Comparison of ENCODE assay signal across 11 cellular contexts in genomic region chr2:118539290-118539689, GRCh38.
A peak's percentile ranks its signal among the peaks of the same experiment; 100 is the strongest.
DNase-seq lines count a peak whose midpoint lies in the region; ATAC-seq, FAIRE-seq and TF ChIP-seq lines count a peak whose summit lies in the region.
"Had no signal": no experiment of that assay in that cellular context is flagged by ENCODE, and none has a peak within 500 bp of the region (broad histone marks: within the 10 kb centered on the region; RNA-seq: fewer than 3 reads in every experiment).

No MANE protein-coding gene starts in this region.

- ATAC-seq in RWPE2 (ENCODE audit: low read depth) (0 out of 3 replicates have a peak, but pooled peaks have one; percentile 23), right cardiac atrium (no peak), GM21381 (IDR thresholded peaks at IDR 0.05; ENCODE audit: unreplicated experiment) (no peak)

- in situ Hi-C loops in ACHN (cut with HindIII; ENCODE audit: low pct_ligation_motif_present, low pct_unique_long_range_greater_than_20kb, low sequenced_read_pairs): no loop called here

- intact Hi-C loops in right cardiac atrium (cut with DNase I): no loop called here

- FAIRE-seq in frontal cortex (lab: Jason Lieb, UNC): no peak

- no peak overlapping the region for H3K27ac ChIP-seq in RWPE2 (ENCODE audit: poor library complexity, severe bottlenecking)
- no peak overlapping the region for H3K27ac ChIP-seq in right cardiac atrium (ENCODE audit: low read length)
- H3K27ac ChIP-seq: HL-60, skin epidermis had no signal

- H3K4me3 ChIP-seq in RWPE2 (ENCODE audit: severe bottlenecking) (no peak overlapping the region), right cardiac atrium (ENCODE audit: low read length) (no peak overlapping the region)
- H3K4me3 ChIP-seq: skin epidermis had no signal

- TF ChIP-seq CTCF in GM12872 (IDR thresholded peaks at IDR 0.05; ENCODE audit: insufficient read depth, low read depth, low read length) (peak; percentile 37; the same call in 2 of the 3 replicates), RWPE2 (IDR thresholded peaks at IDR 0.05; ENCODE audit: poor library complexity, severe bottlenecking) (peak; percentile 46)

- no peaks in the 10 kb centered on the region for H3K36me3 ChIP-seq in RWPE2 (ENCODE audit: low read depth)

- H3K27me3 ChIP-seq in RWPE2 (ENCODE audit: insufficient read depth, poor library complexity, severe bottlenecking) (peaks cover 5% of the 10 kb centered on the region), right cardiac atrium (ENCODE audit: control insufficient read depth, insufficient read depth) (no peaks in the 10 kb centered on the region)

- H3K9me3 ChIP-seq in RWPE2 (ENCODE audit: severe bottlenecking) (no peaks in the 10 kb centered on the region), right cardiac atrium (ENCODE audit: control insufficient read depth, low read length) (no peaks in the 10 kb centered on the region)

- 45% methylated on average over 7 of the region's 7 CpGs for WGBS in right cardiac atrium

- H3K4me1 ChIP-seq in RWPE2 (ENCODE audit: insufficient read depth, poor library complexity, severe bottlenecking): no peaks in the 10 kb centered on the region
- H3K4me1 ChIP-seq in right cardiac atrium (ENCODE audit: control insufficient read depth, insufficient read depth, low read length): no peaks in the 10 kb centered on the region

- peak; percentile 55 for DNase-seq in ACHN
- no peak for DNase-seq in RWPE2 (ENCODE audit: low spot score)
- peak; percentile 21 to 73 (median 46) for DNase-seq in right cardiac atrium
- DNase-seq in frontal cortex (ENCODE audit: low spot score in 2 of 2): no peak
- no peak for DNase-seq in cerebellum (ENCODE audit: low spot score)
- no peak for DNase-seq in SIG-M5 treated with dmso at 0.1 percent for 504 hours (lab: John Stamatoyannopoulos, UW; ENCODE audit: unreplicated experiment)
- DNase-seq: activated CD4-positive, alpha-beta memory T cell treated with anti-CD3 and anti-CD28 coated beads, Interleukin-2, amount 10 ng/mL, durations not matched to agents 7 days and 5 days had no signal

Comparison
In these comparisons a context has a peak if more than half of its experiments do, and no peak if none do; other contexts are left out.
1. DNase-seq: peak in ACHN (single experiment) and right cardiac atrium (3 of 3); none in RWPE2 (single experiment), frontal cortex (0 of 2), cerebellum (single experiment) and SIG-M5 treated with dmso at 0.1 percent for 504 hours (single experiment).